ENCODE assay signal across 24 cellular contexts in the genomic region with DNA sequence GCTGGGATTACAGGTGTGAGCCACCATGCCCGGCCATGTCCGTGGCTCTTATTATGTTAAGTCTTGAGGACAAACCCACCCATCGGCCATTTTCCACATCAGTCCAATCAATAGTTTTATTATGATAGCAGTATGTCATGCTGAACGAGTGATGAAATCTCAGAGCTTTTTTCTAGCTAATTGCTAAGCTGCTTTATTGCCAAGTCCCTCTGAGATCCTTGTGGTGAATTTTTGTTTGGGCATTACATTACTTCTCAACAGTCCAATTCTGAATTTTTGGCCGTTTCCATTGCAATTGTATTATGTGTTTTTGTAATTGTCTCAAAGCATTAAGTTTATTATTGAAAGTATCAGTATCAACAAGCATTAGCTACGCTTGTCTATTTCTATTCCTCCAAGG. TPM values are rescaled to one million over a fixed set of nuclear protein-coding genes. Genes with fewer than 3 reads are reported as not detected.
"Had no signal": no experiment of that assay in that cellular context is flagged by ENCODE, and none has a peak within 500 bp of the region (broad histone marks: within the 10 kb centered on the region; RNA-seq: fewer than 3 reads in every experiment).

No MANE protein-coding gene starts in this region.

- H3K4me1 ChIP-seq: gastrocnemius medialis, left lung had no signal

- H3K27me3 ChIP-seq: dorsolateral prefrontal cortex, esophagus squamous epithelium, gastrocnemius medialis, heart right ventricle, left lung had no signal

- H3K9me3 ChIP-seq: esophagus squamous epithelium, gastrocnemius medialis, heart right ventricle, left lung, lower lobe of right lung, mucosa of descending colon had no signal

- H3K36me3 ChIP-seq: esophagus squamous epithelium, gastrocnemius medialis, heart right ventricle, left lung, lower lobe of right lung had no signal

- H3K4me3 ChIP-seq: coronary artery, dorsolateral prefrontal cortex, esophagus squamous epithelium, gastrocnemius medialis, heart right ventricle, left lung, lower lobe of right lung, mucosa of descending colon had no signal

- DNase-seq: dermis blood vessel endothelial cell; dorsolateral prefrontal cortex; effector CD4-positive, alpha-beta T cell; effector memory CD4-positive, alpha-beta T cell; esophagus squamous epithelium; foreskin fibroblast; foreskin melanocyte; gastrocnemius medialis; glutamatergic neuron; head of caudate nucleus; heart right ventricle; hippocampal formation; left cardiac atrium; left lung; left ventricle myocardium superior; lower lobe of right lung; mesenchymal stem cell; mucosa of descending colon; naive B cell; naive thymus-derived CD8-positive, alpha-beta T cell had no signal

- H3K27ac ChIP-seq: coronary artery, dorsolateral prefrontal cortex, gastrocnemius medialis, heart right ventricle, left lung, lower lobe of right lung had no signal

RNA-seq across cellular contexts. Expression of gene MFAP4, which starts 34.9 kb away (rescaled TPM):
- total RNA-seq: dermis blood vessel endothelial cell; endothelial cell of umbilical vein; epithelial cell of proximal tubule; glomerular endothelial cell; naive thymus-derived CD8-positive, alpha-beta T cell had no signal
